1 cellular context compared by ENCODE assay signal in the genomic region with DNA sequence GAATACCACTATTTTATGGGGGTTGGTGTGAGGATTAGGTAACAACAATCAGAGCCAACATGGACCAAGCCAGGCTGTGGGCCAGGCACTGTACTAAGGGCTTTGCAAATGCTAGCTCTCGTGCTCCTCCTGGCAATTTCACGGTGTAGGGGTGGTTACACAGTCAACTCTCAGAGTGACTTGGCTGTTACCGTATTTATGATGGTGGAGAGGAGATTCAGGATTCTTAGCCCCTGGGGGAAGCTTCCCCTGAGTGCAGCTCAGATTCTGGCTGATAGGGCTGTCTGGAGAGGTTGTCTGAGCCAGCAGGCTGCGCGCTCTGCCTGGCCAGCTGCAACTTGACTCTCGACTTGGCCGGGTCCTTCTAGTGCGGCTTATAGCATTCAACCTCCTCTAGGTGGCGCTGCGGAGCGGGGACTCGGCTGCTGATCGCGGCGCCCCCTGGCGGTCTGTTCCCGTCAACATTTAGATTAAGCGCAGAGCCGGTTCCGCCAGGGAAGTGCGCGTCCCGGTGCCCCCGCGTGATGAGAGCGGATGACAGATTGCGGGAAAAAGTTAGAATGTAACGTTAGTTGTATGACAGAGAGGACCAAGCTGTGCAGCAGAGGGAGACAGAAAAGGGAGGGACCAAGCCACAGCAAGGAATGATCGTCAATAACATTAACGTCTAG.
A peak's percentile ranks its signal among the peaks of the same experiment; 100 is the strongest.
TF ChIP-seq lines count a peak whose summit lies in the region.

No MANE protein-coding gene starts in this region.

TF ChIP-seq in GM12878, 131 proteins besides CTCF, POLR2A, EP300 and RAD21 (continued from another document and continues in another):
- TF ChIP-seq, protein P1, sequence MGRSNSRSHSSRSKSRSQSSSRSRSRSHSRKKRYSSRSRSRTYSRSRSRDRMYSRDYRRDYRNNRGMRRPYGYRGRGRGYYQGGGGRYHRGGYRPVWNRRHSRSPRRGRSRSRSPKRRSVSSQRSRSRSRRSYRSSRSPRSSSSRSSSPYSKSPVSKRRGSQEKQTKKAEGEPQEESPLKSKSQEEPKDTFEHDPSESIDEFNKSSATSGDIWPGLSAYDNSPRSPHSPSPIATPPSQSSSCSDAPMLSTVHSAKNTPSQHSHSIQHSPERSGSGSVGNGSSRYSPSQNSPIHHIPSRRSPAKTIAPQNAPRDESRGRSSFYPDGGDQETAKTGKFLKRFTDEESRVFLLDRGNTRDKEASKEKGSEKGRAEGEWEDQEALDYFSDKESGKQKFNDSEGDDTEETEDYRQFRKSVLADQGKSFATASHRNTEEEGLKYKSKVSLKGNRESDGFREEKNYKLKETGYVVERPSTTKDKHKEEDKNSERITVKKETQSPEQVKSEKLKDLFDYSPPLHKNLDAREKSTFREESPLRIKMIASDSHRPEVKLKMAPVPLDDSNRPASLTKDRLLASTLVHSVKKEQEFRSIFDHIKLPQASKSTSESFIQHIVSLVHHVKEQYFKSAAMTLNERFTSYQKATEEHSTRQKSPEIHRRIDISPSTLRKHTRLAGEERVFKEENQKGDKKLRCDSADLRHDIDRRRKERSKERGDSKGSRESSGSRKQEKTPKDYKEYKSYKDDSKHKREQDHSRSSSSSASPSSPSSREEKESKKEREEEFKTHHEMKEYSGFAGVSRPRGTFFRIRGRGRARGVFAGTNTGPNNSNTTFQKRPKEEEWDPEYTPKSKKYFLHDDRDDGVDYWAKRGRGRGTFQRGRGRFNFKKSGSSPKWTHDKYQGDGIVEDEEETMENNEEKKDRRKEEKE (IDR thresholded peaks at IDR 0.05) = no peak
- TF ChIP-seq MTA2 (IDR thresholded peaks at IDR 0.05; ENCODE audit: low read depth) (peak; percentile 20; the same call in 1 of the 2 replicates), REST (IDR thresholded peaks at IDR 0.05; ENCODE audit: low read depth, low read length) (no peak), ZNF384 (IDR thresholded peaks at IDR 0.05; ENCODE audit: borderline replicate concordance, low read depth, low read length) (no peak), HCFC1 (IDR thresholded peaks at IDR 0.05; ENCODE audit: low read length) (0 out of 2 replicates have a peak, but pooled peaks have one; percentile 17), ASH2L (IDR thresholded peaks at IDR 0.05; ENCODE audit: borderline replicate concordance, low read depth) (no peak), JUNB (IDR thresholded peaks at IDR 0.05) (no peak), IKZF1 (conservative IDR thresholded peaks at IDR 0.05) (peak; percentile 82), GATAD2B (conservative IDR thresholded peaks at IDR 0.05; ENCODE audit: low read depth) (0 out of 2 replicates have a peak, but pooled peaks have one; percentile 36), ZBTB33 (IDR thresholded peaks at IDR 0.05) (peak; percentile 54; the same call in 1 of the 2 replicates), BHLHE40 (IDR thresholded peaks at IDR 0.05; ENCODE audit: borderline replicate concordance in 1 of 2, low read depth in 2 of 2, low read length in 1 of 2) (peak; percentile 60 to 68; a peak in 3 of 4 replicates), STAT3 (IDR thresholded peaks at IDR 0.05; ENCODE audit: low read depth, low read length) (no peak), BMI1 (IDR thresholded peaks at IDR 0.05; ENCODE audit: borderline replicate concordance) (no peak), ZNF207 (IDR thresholded peaks at IDR 0.05; ENCODE audit: borderline replicate concordance) (no peak), RAD51 (IDR thresholded peaks at IDR 0.05) (no peak), CREM (IDR thresholded peaks at IDR 0.05; ENCODE audit: low read depth) (no peak), TCF7 (IDR thresholded peaks at IDR 0.05; ENCODE audit: borderline replicate concordance) (no peak), SMARCA5 (IDR thresholded peaks at IDR 0.05) (peak; percentile 99)
- TF ChIP-seq, protein P2, sequence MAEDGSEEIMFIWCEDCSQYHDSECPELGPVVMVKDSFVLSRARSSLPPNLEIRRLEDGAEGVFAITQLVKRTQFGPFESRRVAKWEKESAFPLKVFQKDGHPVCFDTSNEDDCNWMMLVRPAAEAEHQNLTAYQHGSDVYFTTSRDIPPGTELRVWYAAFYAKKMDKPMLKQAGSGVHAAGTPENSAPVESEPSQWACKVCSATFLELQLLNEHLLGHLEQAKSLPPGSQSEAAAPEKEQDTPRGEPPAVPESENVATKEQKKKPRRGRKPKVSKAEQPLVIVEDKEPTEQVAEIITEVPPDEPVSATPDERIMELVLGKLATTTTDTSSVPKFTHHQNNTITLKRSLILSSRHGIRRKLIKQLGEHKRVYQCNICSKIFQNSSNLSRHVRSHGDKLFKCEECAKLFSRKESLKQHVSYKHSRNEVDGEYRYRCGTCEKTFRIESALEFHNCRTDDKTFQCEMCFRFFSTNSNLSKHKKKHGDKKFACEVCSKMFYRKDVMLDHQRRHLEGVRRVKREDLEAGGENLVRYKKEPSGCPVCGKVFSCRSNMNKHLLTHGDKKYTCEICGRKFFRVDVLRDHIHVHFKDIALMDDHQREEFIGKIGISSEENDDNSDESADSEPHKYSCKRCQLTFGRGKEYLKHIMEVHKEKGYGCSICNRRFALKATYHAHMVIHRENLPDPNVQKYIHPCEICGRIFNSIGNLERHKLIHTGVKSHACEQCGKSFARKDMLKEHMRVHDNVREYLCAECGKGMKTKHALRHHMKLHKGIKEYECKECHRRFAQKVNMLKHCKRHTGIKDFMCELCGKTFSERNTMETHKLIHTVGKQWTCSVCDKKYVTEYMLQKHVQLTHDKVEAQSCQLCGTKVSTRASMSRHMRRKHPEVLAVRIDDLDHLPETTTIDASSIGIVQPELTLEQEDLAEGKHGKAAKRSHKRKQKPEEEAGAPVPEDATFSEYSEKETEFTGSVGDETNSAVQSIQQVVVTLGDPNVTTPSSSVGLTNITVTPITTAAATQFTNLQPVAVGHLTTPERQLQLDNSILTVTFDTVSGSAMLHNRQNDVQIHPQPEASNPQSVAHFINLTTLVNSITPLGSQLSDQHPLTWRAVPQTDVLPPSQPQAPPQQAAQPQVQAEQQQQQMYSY (CRISPR knock-in tag; IDR thresholded peaks at IDR 0.05) = no peak
- TF ChIP-seq, protein P3, sequence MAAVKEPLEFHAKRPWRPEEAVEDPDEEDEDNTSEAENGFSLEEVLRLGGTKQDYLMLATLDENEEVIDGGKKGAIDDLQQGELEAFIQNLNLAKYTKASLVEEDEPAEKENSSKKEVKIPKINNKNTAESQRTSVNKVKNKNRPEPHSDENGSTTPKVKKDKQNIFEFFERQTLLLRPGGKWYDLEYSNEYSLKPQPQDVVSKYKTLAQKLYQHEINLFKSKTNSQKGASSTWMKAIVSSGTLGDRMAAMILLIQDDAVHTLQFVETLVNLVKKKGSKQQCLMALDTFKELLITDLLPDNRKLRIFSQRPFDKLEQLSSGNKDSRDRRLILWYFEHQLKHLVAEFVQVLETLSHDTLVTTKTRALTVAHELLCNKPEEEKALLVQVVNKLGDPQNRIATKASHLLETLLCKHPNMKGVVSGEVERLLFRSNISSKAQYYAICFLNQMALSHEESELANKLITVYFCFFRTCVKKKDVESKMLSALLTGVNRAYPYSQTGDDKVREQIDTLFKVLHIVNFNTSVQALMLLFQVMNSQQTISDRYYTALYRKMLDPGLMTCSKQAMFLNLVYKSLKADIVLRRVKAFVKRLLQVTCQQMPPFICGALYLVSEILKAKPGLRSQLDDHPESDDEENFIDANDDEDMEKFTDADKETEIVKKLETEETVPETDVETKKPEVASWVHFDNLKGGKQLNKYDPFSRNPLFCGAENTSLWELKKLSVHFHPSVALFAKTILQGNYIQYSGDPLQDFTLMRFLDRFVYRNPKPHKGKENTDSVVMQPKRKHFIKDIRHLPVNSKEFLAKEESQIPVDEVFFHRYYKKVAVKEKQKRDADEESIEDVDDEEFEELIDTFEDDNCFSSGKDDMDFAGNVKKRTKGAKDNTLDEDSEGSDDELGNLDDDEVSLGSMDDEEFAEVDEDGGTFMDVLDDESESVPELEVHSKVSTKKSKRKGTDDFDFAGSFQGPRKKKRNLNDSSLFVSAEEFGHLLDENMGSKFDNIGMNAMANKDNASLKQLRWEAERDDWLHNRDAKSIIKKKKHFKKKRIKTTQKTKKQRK (IDR thresholded peaks at IDR 0.05; ENCODE audit: low read depth, low read length) = no peak
- TF ChIP-seq, protein P4, sequence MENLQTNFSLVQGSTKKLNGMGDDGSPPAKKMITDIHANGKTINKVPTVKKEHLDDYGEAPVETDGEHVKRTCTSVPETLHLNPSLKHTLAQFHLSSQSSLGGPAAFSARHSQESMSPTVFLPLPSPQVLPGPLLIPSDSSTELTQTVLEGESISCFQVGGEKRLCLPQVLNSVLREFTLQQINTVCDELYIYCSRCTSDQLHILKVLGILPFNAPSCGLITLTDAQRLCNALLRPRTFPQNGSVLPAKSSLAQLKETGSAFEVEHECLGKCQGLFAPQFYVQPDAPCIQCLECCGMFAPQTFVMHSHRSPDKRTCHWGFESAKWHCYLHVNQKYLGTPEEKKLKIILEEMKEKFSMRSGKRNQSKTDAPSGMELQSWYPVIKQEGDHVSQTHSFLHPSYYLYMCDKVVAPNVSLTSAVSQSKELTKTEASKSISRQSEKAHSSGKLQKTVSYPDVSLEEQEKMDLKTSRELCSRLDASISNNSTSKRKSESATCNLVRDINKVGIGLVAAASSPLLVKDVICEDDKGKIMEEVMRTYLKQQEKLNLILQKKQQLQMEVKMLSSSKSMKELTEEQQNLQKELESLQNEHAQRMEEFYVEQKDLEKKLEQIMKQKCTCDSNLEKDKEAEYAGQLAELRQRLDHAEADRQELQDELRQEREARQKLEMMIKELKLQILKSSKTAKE (IDR thresholded peaks at IDR 0.05; ENCODE audit: low read depth, poor library complexity, severe bottlenecking) = peak; percentile 33
- TF ChIP-seq, protein P5, sequence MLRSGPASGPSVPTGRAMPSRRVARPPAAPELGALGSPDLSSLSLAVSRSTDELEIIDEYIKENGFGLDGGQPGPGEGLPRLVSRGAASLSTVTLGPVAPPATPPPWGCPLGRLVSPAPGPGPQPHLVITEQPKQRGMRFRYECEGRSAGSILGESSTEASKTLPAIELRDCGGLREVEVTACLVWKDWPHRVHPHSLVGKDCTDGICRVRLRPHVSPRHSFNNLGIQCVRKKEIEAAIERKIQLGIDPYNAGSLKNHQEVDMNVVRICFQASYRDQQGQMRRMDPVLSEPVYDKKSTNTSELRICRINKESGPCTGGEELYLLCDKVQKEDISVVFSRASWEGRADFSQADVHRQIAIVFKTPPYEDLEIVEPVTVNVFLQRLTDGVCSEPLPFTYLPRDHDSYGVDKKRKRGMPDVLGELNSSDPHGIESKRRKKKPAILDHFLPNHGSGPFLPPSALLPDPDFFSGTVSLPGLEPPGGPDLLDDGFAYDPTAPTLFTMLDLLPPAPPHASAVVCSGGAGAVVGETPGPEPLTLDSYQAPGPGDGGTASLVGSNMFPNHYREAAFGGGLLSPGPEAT (IDR thresholded peaks at IDR 0.05; ENCODE audit: low read depth) = no peak
- TF ChIP-seq, protein P6, sequence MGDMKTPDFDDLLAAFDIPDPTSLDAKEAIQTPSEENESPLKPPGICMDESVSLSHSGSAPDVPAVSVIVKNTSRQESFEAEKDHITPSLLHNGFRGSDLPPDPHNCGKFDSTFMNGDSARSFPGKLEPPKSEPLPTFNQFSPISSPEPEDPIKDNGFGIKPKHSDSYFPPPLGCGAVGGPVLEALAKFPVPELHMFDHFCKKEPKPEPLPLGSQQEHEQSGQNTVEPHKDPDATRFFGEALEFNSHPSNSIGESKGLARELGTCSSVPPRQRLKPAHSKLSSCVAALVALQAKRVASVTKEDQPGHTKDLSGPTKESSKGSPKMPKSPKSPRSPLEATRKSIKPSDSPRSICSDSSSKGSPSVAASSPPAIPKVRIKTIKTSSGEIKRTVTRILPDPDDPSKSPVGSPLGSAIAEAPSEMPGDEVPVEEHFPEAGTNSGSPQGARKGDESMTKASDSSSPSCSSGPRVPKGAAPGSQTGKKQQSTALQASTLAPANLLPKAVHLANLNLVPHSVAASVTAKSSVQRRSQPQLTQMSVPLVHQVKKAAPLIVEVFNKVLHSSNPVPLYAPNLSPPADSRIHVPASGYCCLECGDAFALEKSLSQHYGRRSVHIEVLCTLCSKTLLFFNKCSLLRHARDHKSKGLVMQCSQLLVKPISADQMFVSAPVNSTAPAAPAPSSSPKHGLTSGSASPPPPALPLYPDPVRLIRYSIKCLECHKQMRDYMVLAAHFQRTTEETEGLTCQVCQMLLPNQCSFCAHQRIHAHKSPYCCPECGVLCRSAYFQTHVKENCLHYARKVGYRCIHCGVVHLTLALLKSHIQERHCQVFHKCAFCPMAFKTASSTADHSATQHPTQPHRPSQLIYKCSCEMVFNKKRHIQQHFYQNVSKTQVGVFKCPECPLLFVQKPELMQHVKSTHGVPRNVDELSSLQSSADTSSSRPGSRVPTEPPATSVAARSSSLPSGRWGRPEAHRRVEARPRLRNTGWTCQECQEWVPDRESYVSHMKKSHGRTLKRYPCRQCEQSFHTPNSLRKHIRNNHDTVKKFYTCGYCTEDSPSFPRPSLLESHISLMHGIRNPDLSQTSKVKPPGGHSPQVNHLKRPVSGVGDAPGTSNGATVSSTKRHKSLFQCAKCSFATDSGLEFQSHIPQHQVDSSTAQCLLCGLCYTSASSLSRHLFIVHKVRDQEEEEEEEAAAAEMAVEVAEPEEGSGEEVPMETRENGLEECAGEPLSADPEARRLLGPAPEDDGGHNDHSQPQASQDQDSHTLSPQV (IDR thresholded peaks at IDR 0.05) = peak; percentile 95
